In the genomic region with DNA sequence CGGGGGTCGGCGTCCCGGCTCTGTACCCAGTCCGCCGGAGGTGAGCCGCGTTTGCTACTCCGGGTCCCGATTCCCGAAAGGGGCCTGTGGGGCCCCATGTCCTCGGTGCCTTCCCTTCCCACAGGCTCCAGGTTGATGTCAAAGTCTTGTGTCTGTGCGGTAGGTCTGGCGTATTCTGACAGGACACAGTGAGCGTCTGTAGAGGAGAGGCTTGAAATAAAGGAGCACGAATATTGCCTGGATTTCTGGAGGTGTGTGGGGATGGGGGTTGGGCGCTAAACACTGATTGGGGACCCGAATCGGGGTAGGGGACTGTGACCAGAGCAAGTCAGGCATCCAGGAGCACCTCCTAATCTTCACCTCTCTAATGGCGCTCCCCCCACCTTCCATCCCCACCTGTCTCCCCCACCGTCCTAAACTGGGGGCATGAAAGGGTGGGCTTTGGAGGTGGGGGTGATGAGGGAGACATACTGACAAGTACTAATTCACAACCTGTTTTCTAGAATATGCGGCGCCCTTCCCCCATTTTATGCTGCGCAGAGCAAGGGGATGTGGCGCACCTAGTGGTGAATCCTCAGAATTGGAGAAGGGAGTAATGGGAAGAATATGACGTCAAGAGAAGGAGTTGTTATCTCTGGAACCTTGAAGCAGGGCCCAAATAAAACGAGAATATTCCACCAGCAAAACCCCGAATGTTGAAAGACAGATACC, we compare ENCODE assay signal across 8 cellular contexts. TPM values are rescaled to one million over a fixed set of nuclear protein-coding genes. Genes with fewer than 3 reads are reported as not detected.
DNase-seq lines count a peak whose midpoint lies in the region; ATAC-seq, FAIRE-seq and TF ChIP-seq lines count a peak whose summit lies in the region.

No MANE protein-coding gene starts in this region.

- no peaks in the 10 kb centered on the region; a peak in 1 of 7 replicates for H3K27me3 ChIP-seq in H1 (replicated peaks in 1 of 4; ENCODE audit: control insufficient read depth in 3 of 4, extremely low read depth in 1 of 4, insufficient read depth in 3 of 4, low read length in 3 of 4)
- H3K27me3 ChIP-seq in stomach smooth muscle (ENCODE audit: control insufficient read depth in 1 of 2, insufficient read depth in 2 of 2, low read length in 2 of 2), result peaks cover 0 to 8% of the 10 kb centered on the region in 2 donors

- FAIRE-seq in H1 (lab: Jason Lieb, UNC), result peak; percentile 99

- H3K27ac ChIP-seq in H1 (ENCODE audit: low read depth, low read length) (no peak overlapping the region), stomach smooth muscle (ENCODE audit: low read length) (peak overlapping the region; percentile 85)

- H4K91ac ChIP-seq in H1 (replicated peaks; ENCODE audit: insufficient read length, low read length), result no peak overlapping the region

- H3K23me2 ChIP-seq in H1 (ENCODE audit: low read depth, low read length), result peaks cover 3% of the 10 kb centered on the region; the same call in 1 of the 2 replicates

- H2BK15ac ChIP-seq in H1 (ENCODE audit: low read length), result no peak overlapping the region

- peak overlapping the region in 1 of 2 donors; percentile 72 for H3K27ac Mint-ChIP-seq in T-cell

- WGBS in H1 (ENCODE audit: extremely low coverage in 1 of 2, insufficient coverage in 1 of 2, insufficient read length in 1 of 2, insufficient replicate concordance in 2 of 2, low coverage in 1 of 2, low lambda C conversion rate in 2 of 2, missing lambda C conversion rate in 1 of 2), 2 experiments, result 16% methylated on average over 8 of the region's 28 CpGs; no CpG with 5 or more reads in 1 of the 2 experiments
- 1 to 40% methylated on average over 21 to 28 of the region's 28 CpGs for WGBS in lower leg skin, 2 donors

- DNase-seq in DMS153 (lab: John Stamatoyannopoulos, UW) (peak; percentile 10), HuH-7 (ENCODE audit: low spot score) (peak; percentile 50), T-cell (peak in 3 of 34 experiments; percentile 4 to 28 (median 8)), H1 (ENCODE audit: low read depth in 1 of 2, low spot score in 2 of 2) (peak in 1 of 2 experiments; percentile 54), lower leg skin (ENCODE audit: low spot score in 2 of 2) (peak; percentile 43 to 88)

- H3K4me3 ChIP-seq in H1 (ENCODE audit: extremely low read depth in 1 of 4, insufficient read depth in 2 of 4, low read depth in 3 of 4, low read length in 4 of 4) (peak overlapping the region; percentile 63 to 75 (median 70)), lower leg skin (ENCODE audit: low read depth, poor library complexity, severe bottlenecking) (peak overlapping the region; percentile 42), stomach smooth muscle (ENCODE audit: low read length in 2 of 2) (peak overlapping the region; percentile 68 to 79)

- no peaks in the 10 kb centered on the region for H3K9me3 ChIP-seq in H1 (ENCODE audit: insufficient read depth in 2 of 2, low read depth in 1 of 2, low read length in 1 of 2)
- no peaks in the 10 kb centered on the region for H3K9me3 ChIP-seq in stomach smooth muscle (ENCODE audit: control insufficient read depth in 2 of 2, low read length in 2 of 2)

- H3K23ac ChIP-seq in H1 (ENCODE audit: insufficient read length), result no peak overlapping the region

- H3K4me2 ChIP-seq in H1 (ENCODE audit: insufficient read depth in 1 of 2, low read depth in 2 of 2, low read length in 2 of 2), result peak overlapping the region; percentile 57 to 80

- H3K14ac ChIP-seq in H1 (ENCODE audit: insufficient read length), result no peak overlapping the region

- H3K56ac ChIP-seq in H1 (replicated peaks; ENCODE audit: insufficient read length, low read depth, low read length), result no peak overlapping the region

- no peak for TF ChIP-seq POLR2A in H1 (IDR thresholded peaks at IDR 0.05; ENCODE audit: control extremely low read depth in 1 of 2, low read depth in 2 of 2, low read length in 2 of 2)
- TF ChIP-seq POLR2A in lower leg skin (IDR thresholded peaks at IDR 0.05), result no peak

- H4K20me1 ChIP-seq in H1 (replicated peaks in 1 of 2; ENCODE audit: control insufficient read depth in 1 of 2, insufficient read depth in 2 of 2, low read length in 2 of 2), result no peaks in the 10 kb centered on the region

- H3K4me3 Mint-ChIP-seq in T-cell, result peak overlapping the region; percentile 75 to 88 (median 81)

- H3K9me3 Mint-ChIP-seq in T-cell, result no peaks in the 10 kb centered on the region

- no peak overlapping the region for H4K8ac ChIP-seq in H1 (ENCODE audit: extremely low read depth, insufficient read depth, low read length)

- no peaks in the 10 kb centered on the region for H3K79me2 ChIP-seq in H1 (ENCODE audit: control insufficient read depth in 1 of 2, insufficient read depth in 2 of 2, low read length in 2 of 2)

- CTCF ChIA-PET in T-cell (lab: Charles Lee) (no interaction called here), H1 (lab: Charles Lee; ENCODE audit: partially characterized antibody) (no interaction called here)

- TF ChIP-seq EP300 in H1 (IDR thresholded peaks at IDR 0.05; ENCODE audit: borderline replicate concordance in 1 of 2, low read depth in 2 of 2, low read length in 2 of 2), result no peak

- H3K4me1 ChIP-seq in H1 (replicated peaks in 1 of 4; ENCODE audit: control insufficient read depth in 3 of 4, insufficient read depth in 4 of 4, low read length in 3 of 4), result no peaks in the 10 kb centered on the region; a peak in 2 of 7 replicates
- peaks cover 6% of the 10 kb centered on the region for H3K4me1 ChIP-seq in stomach smooth muscle (ENCODE audit: control insufficient read depth, insufficient read depth, low read length)

- H3K4me1 Mint-ChIP-seq in T-cell, result peaks cover 18 to 34% (median 27%) of the 10 kb centered on the region in 3 donors

- H3K79me1 ChIP-seq in H1 (ENCODE audit: low read depth, low read length), result no peaks in the 10 kb centered on the region

- H3K9ac ChIP-seq in H1 (replicated peaks in 1 of 4; ENCODE audit: extremely low read depth in 1 of 4, low read depth in 3 of 4, low read length in 3 of 4) (peak overlapping the region in 2 of 4 experiments; percentile 13 to 61; a peak in 2 of 7 replicates), stomach smooth muscle (ENCODE audit: low read length in 2 of 2) (peak overlapping the region; percentile 81 to 93)

- intact Hi-C loops in lower leg skin (cut with DNase I; ENCODE audit: low total_unique reads), result no loop called here

- H2AK5ac ChIP-seq in H1 (ENCODE audit: low read depth, low read length), result no peak overlapping the region

- H2AFZ ChIP-seq in H1 (ENCODE audit: low read length), result 0 out of 2 replicates have a peak overlapping the region, but pooled peaks have one; percentile 73

- no peak overlapping the region for H3K18ac ChIP-seq in H1 (ENCODE audit: extremely low read depth, low read length)

- peaks cover 6 to 15% of the 10 kb centered on the region in 2 donors for H3K27me3 Mint-ChIP-seq in T-cell

- peaks cover 0 to 4% (median 0%) of the 10 kb centered on the region in 4 experiments; a peak in 1 of 8 replicates for H3K36me3 ChIP-seq in H1 (ENCODE audit: control insufficient read depth in 2 of 4, insufficient read depth in 4 of 4, low read length in 3 of 4)
- no peaks in the 10 kb centered on the region for H3K36me3 ChIP-seq in stomach smooth muscle (ENCODE audit: control insufficient read depth in 2 of 2, insufficient read depth in 2 of 2, low read length in 2 of 2)

- peak; percentile 19 to 41; a peak in 3 of 4 replicates for TF ChIP-seq RAD21 in H1 (IDR thresholded peaks at IDR 0.05 in 1 of 2, conservative IDR thresholded peaks at IDR 0.05 in 1 of 2; ENCODE audit: low read depth in 2 of 2, low read length in 2 of 2)

- no peak overlapping the region for H2BK5ac ChIP-seq in H1 (ENCODE audit: low read depth, low read length)

- H2BK20ac ChIP-seq in H1 (ENCODE audit: low read length), result no peak overlapping the region

- POLR2A ChIA-PET in T-cell (lab: Charles Lee), result no interaction called here
- POLR2A ChIA-PET in H1 (lab: Charles Lee; ENCODE audit: partially characterized antibody), result no interaction called here

- ATAC-seq in T-cell (replicated peaks in 1 of 4), result peak in 2 of 4 experiments; percentile 34 to 52
- no peak for ATAC-seq in HG02852 (IDR thresholded peaks at IDR 0.05; ENCODE audit: unreplicated experiment)
- no peak for ATAC-seq in GM19023 (IDR thresholded peaks at IDR 0.05; ENCODE audit: unreplicated experiment)

- H2BK12ac ChIP-seq in H1 (ENCODE audit: low read depth, low read length), result no peak overlapping the region

- TF ChIP-seq CTCF in H1 (IDR thresholded peaks at IDR 0.05; ENCODE audit: control extremely low read depth in 1 of 3, insufficient read depth in 1 of 3, low read depth in 1 of 3, low read length in 3 of 3) (peak; percentile 18 to 58 (median 47)), lower leg skin (IDR thresholded peaks at IDR 0.05) (no peak)

- peak overlapping the region; percentile 42 for H4K5ac ChIP-seq in H1 (ENCODE audit: insufficient read length, low read depth, low read length)

- H3K36me3 Mint-ChIP-seq in T-cell, result no peaks in the 10 kb centered on the region

- H2BK120ac ChIP-seq in H1 (replicated peaks; ENCODE audit: low read depth, low read length), result no peak overlapping the region

- H3K4ac ChIP-seq in H1 (replicated peaks; ENCODE audit: insufficient read length, low read depth, low read length), result no peak overlapping the region

RNA-seq across cellular contexts. Expression of a gene that starts 0.9 kb away (rescaled TPM):
- 1 to 10 TPM; 1.3 to 3.1 (median 1.4) TPM for total RNA-seq in T-cell
- total RNA-seq in H1 (2021; fragmentation: NEBNext Ultra II Directional; extraction: Animal tissue kit (Norgen Biotek cat#: 25700)), result 15.7 and 19.1 TPM in 2 replicates
- 8.0 and 8.2 TPM in 2 replicates for polyA plus RNA-seq in H1 (2011; rRNA removed)
- 11.4 TPM for polyA plus RNA-seq in H1 (2011; cell fraction: cytosol; rRNA removed)
- polyA plus RNA-seq in H1 (2011; cell fraction: nucleus; rRNA removed), result 9.2 TPM
- 10.6 to 16.9 TPM (median 15.2 TPM) in 4 replicates for polyA plus RNA-seq in H1 (2012, experiment 1 of 2)
- polyA plus RNA-seq in H1 (2012, experiment 2 of 2), result 2.8 TPM
- 7.5 TPM for polyA plus RNA-seq in H1 (2013, experiment 1 of 2)
- polyA plus RNA-seq in H1 (2013, experiment 2 of 2), result 7.2 TPM
- polyA minus RNA-seq in H1 (2011; rRNA and poly(A)+ RNA removed), result 20.1 and 22.0 TPM in 2 replicates
- 7.4 TPM for polyA minus RNA-seq in H1 (2011; cell fraction: cytosol; rRNA and poly(A)+ RNA removed)
- 5.6 TPM for polyA minus RNA-seq in H1 (2011; cell fraction: nucleus; rRNA and poly(A)+ RNA removed)
- 10 to 100 TPM in 2 of 4 donors, 1 to 10 TPM in 2; 4.4 to 14.7 (median 9.5) TPM for total RNA-seq in lower leg skin

RNA-seq across cellular contexts. Expression of a gene that starts 7.4 kb away (rescaled TPM):
- total RNA-seq in T-cell (1 to 10 TPM; 1.5 to 3.1 (median 2.7) TPM), lower leg skin (1 to 10 TPM; 2.6 to 3.8 (median 3.1) TPM)
- total RNA-seq in H1 (2021; fragmentation: NEBNext Ultra II Directional; extraction: Animal tissue kit (Norgen Biotek cat#: 25700)), result 19.3 and 19.8 TPM in 2 replicates
- 5.0 and 7.0 TPM in 2 replicates for polyA plus RNA-seq in H1 (2011; rRNA removed)
- 8.6 TPM for polyA plus RNA-seq in H1 (2011; cell fraction: cytosol; rRNA removed)
- polyA plus RNA-seq in H1 (2011; cell fraction: nucleus; rRNA removed), result 5.0 TPM
- 10.8 to 12.4 TPM (median 12.3 TPM) in 4 replicates for polyA plus RNA-seq in H1 (2012, experiment 1 of 2)
- polyA plus RNA-seq in H1 (2012, experiment 2 of 2), result 1.0 TPM
- polyA plus RNA-seq in H1 (2013, experiment 1 of 2), result 6.9 TPM
- polyA plus RNA-seq in H1 (2013, experiment 2 of 2), result 6.4 TPM
- polyA minus RNA-seq in H1 (2011; rRNA and poly(A)+ RNA removed), result 12.8 and 15.1 TPM in 2 replicates
- 8.7 TPM for polyA minus RNA-seq in H1 (2011; cell fraction: cytosol; rRNA and poly(A)+ RNA removed)
- 9.3 TPM for polyA minus RNA-seq in H1 (2011; cell fraction: nucleus; rRNA and poly(A)+ RNA removed)

Comparison
In these comparisons a context has a peak if more than half of its experiments do, and no peak if none do; other contexts are left out.
1. CTCF ChIP-seq: peak in H1 (3 of 3); none in lower leg skin (0 of 3).
2. Peak in every context shown above with its lines, with median percentiles within 50 percentile points of each other: H3K4me3 ChIP-seq.